ENCODE assay signal across 18 cellular contexts in genomic region chr2:215447056-215447455, GRCh38.
"Had no signal": no experiment of that assay in that cellular context is flagged by ENCODE, and none has a peak within 500 bp of the region (broad histone marks: within the 10 kb centered on the region; RNA-seq: fewer than 3 reads in every experiment).

No MANE protein-coding gene starts in this region.

- ATAC-seq: left cardiac atrium; left lung; mucosa of descending colon; natural killer cell treated with Interleukin-12 subunit alpha and Interleukin-12 subunit beta and Interleukin-15 and Interleukin-18, amount 100 ng/mL, for 72 hours; sciatic nerve; stimulated activated effector memory CD8-positive, alpha-beta T cell treated with anti-CD3 and anti-CD28 coated beads, Interleukin-12 subunit alpha, Interleukin-12 subunit beta, amount 100 ng/mL, for 72 hours had no signal

- H3K27me3 ChIP-seq: esophagus squamous epithelium, left lung, right atrium auricular region, stomach, thyroid gland had no signal

- H3K27ac ChIP-seq: esophagus squamous epithelium, left lung, prostate gland, right atrium auricular region, stomach, thyroid gland had no signal

- DNase-seq: effector memory CD4-positive, alpha-beta T cell; esophagus squamous epithelium; left cardiac atrium; left lung; mesenchymal stem cell; mucosa of descending colon; naive B cell; nucleus accumbens; stimulated activated CD4-positive, alpha-beta T cell treated with anti-CD3 and anti-CD28 coated beads, Interleukin-2, amount 100 ng/mL, for 24 hours; stimulated activated CD4-positive, alpha-beta T cell treated with anti-CD3 and anti-CD28 coated beads, Interleukin-4, amount 100 ng/mL, for 24 hours; stimulated activated naive CD4-positive, alpha-beta T cell treated with Interleukin-2 at 50 U/mL for 16 hours; stomach; thyroid gland had no signal

- H3K36me3 ChIP-seq: esophagus squamous epithelium, left lung, prostate gland, right atrium auricular region, stomach, thyroid gland had no signal

- H3K4me3 ChIP-seq: esophagus squamous epithelium, left lung, mucosa of descending colon, prostate gland, right atrium auricular region, stomach, thyroid gland had no signal

- H3K4me1 ChIP-seq: esophagus squamous epithelium, left lung, prostate gland, right atrium auricular region, stomach, thyroid gland had no signal

- H3K9me3 ChIP-seq: esophagus squamous epithelium, left lung, mucosa of descending colon, prostate gland, right atrium auricular region, stomach, thyroid gland had no signal
